In genomic region chr11:72216638-72217037, GRCh38 we compare ENCODE assay signal across 16 cellular contexts. TPM values are rescaled to one million over a fixed set of nuclear protein-coding genes. Genes with fewer than 3 reads are reported as not detected.
DNase-seq lines count a peak whose midpoint lies in the region; ATAC-seq and TF ChIP-seq lines count a peak whose summit lies in the region.
"Had no signal": no experiment of that assay in that cellular context is flagged by ENCODE, and none has a peak within 500 bp of the region (broad histone marks: within the 10 kb centered on the region; RNA-seq: fewer than 3 reads in every experiment).

Gene FOLR2, plus strand, starts transcription at chr11:72216794. Its CDS starts 1,791 bp downstream, at chr11:72218585.

- 75 to 77% (median 76%) methylated on average over 6 of the region's 6 CpGs for WGBS in adrenal gland, 4 donors

- H3K9me3 ChIP-seq in adrenal gland (replicated peaks in 1 of 3), result no peaks in the 10 kb centered on the region
- H3K9me3 ChIP-seq: SJCRH30 had no signal

- no peaks in the 10 kb centered on the region for H3K27me3 ChIP-seq in adrenal gland
- H3K27me3 ChIP-seq: SJCRH30 had no signal

- no peak within 1 kb of the TSS for H3K27ac Mint-ChIP-seq in type B pancreatic cell
- no peak within 1 kb of the TSS for H3K27ac Mint-ChIP-seq in activated CD4-positive, alpha-beta T cell treated with anti-CD3 and anti-CD28 coated beads for 36 hours
- H3K27ac Mint-ChIP-seq: activated naive CD8-positive, alpha-beta T cell had no signal

- no peaks in the 10 kb centered on the region for H3K4me1 ChIP-seq in adrenal gland (replicated peaks in 1 of 2)
- H3K4me1 ChIP-seq: SJCRH30 had no signal

- peak within 1 kb of the TSS in 1 of 4 donors; percentile 13 for H3K4me3 ChIP-seq in adrenal gland
- H3K4me3 ChIP-seq: SJCRH30 had no signal

- peaks cover 26% of the 10 kb centered on the region for H3K27me3 Mint-ChIP-seq in type B pancreatic cell
- H3K27me3 Mint-ChIP-seq in activated CD4-positive, alpha-beta T cell treated with anti-CD3 and anti-CD28 coated beads for 36 hours, result peaks cover 21% of the 10 kb centered on the region

- TF ChIP-seq CTCF in adrenal gland (IDR thresholded peaks at IDR 0.05) (no peak), omental fat pad (IDR thresholded peaks at IDR 0.05) (no peak), type B pancreatic cell (conservative IDR thresholded peaks at IDR 0.05) (no peak)

- H3K36me3 Mint-ChIP-seq in type B pancreatic cell, result no peaks in the 10 kb centered on the region
- H3K36me3 Mint-ChIP-seq in activated CD4-positive, alpha-beta T cell treated with anti-CD3 and anti-CD28 coated beads for 36 hours (ENCODE audit: low read depth), result no peaks in the 10 kb centered on the region
- H3K36me3 Mint-ChIP-seq: activated naive CD8-positive, alpha-beta T cell had no signal

- no peaks in the 10 kb centered on the region for H3K36me3 ChIP-seq in adrenal gland (replicated peaks in 1 of 2)
- H3K36me3 ChIP-seq: SJCRH30 had no signal

- intact Hi-C loops in adrenal gland (cut with DNase I), result no loop called here
- intact Hi-C loops in cardiac septum (cut with DNase I), result no loop called here
- intact Hi-C loops in activated CD4-positive, alpha-beta T cell treated with anti-CD3 and anti-CD28 coated beads for 36 hours (cut with DNase I, micrococcal nuclease), result no loop called here

- ATAC-seq in omental fat pad (ENCODE audit: low FRiP score), result no peak
- no peak for ATAC-seq in activated CD4-positive, alpha-beta T cell treated with anti-CD3 and anti-CD28 coated beads for 36 hours
- no peak for ATAC-seq in GM19035 (IDR thresholded peaks at IDR 0.05; ENCODE audit: unreplicated experiment)
- ATAC-seq in HG03439 (IDR thresholded peaks at IDR 0.05; ENCODE audit: unreplicated experiment), result no peak

- H3K4me3 Mint-ChIP-seq in type B pancreatic cell, result no peak within 1 kb of the TSS
- H3K4me3 Mint-ChIP-seq in activated CD4-positive, alpha-beta T cell treated with anti-CD3 and anti-CD28 coated beads for 36 hours, result no peak within 1 kb of the TSS
- H3K4me3 Mint-ChIP-seq: activated naive CD8-positive, alpha-beta T cell had no signal

- H3K27ac ChIP-seq in adrenal gland, result peak within 1 kb of the TSS in 3 of 5 donors; percentile 29 to 68 (median 35)
- H3K27ac ChIP-seq: SJCRH30 had no signal

- H3K4me1 Mint-ChIP-seq in type B pancreatic cell (ENCODE audit: unreplicated experiment), result peaks cover 5% of the 10 kb centered on the region
- H3K4me1 Mint-ChIP-seq in activated CD4-positive, alpha-beta T cell treated with anti-CD3 and anti-CD28 coated beads for 36 hours, result no peaks in the 10 kb centered on the region

- H3K9me3 Mint-ChIP-seq in type B pancreatic cell, result no peaks in the 10 kb centered on the region
- H3K9me3 Mint-ChIP-seq in activated CD4-positive, alpha-beta T cell treated with anti-CD3 and anti-CD28 coated beads for 36 hours (ENCODE audit: low read depth), result no peaks in the 10 kb centered on the region

- POLR2A ChIA-PET in activated CD4-positive, alpha-beta T cell treated with anti-CD3 and anti-CD28 coated beads for 36 hours (lab: Charles Lee), result no interaction called here

- no peak for TF ChIP-seq POLR2A in adrenal gland (IDR thresholded peaks at IDR 0.05)

- DNase-seq in adrenal gland, result peak in 1 of 7 donors; percentile 13
- no peak for DNase-seq in cardiac septum (ENCODE audit: low spot score)
- DNase-seq in omental fat pad (ENCODE audit: low spot score), result no peak
- peak; percentile 55 for DNase-seq in type B pancreatic cell (ENCODE audit: extremely low spot score, unreplicated experiment)
- DNase-seq in activated CD4-positive, alpha-beta T cell treated with anti-CD3 and anti-CD28 coated beads for 36 hours, result no peak
- DNase-seq: C1 segment of cervical spinal cord, caudate nucleus, DMS79 treated with DMSO at 0.1 percent for 48 hours, mesenchymal stem cell, NCI-H1694 treated with DMSO at 0.1 percent for 48 hours, NCI-H446, SJCRH30, small intestine had no signal

- CTCF ChIA-PET in activated CD4-positive, alpha-beta T cell treated with anti-CD3 and anti-CD28 coated beads for 36 hours (lab: Charles Lee), result interaction anchor here (0.6 to 1.1 kb wide), 2 partner anchors 73 to 238 kb away, joined by 3 read pairs; no protein-coding TSS in a partner anchor

RNA-seq across cellular contexts. Expression of gene FOLR2, which starts in this region (rescaled TPM):
- 100 to 1,000 TPM in 2 of 8 donors, 10 to 100 TPM in 6; 23.6 to 221 (median 78.9) TPM for total RNA-seq in adrenal gland
- polyA plus RNA-seq in adrenal gland, result 10 to 100 TPM; 14.6 to 35.2 (median 27.2) TPM
- total RNA-seq in cardiac septum, result 11.7 TPM
- total RNA-seq in omental fat pad, result 100 to 1,000 TPM in 2 of 4 donors, 10 to 100 TPM in 2; 52.5 to 128 (median 95.5) TPM
- total RNA-seq in type B pancreatic cell (ENCODE audit: low replicate concordance), result not detected in 2 replicates
- total RNA-seq in activated CD4-positive, alpha-beta T cell treated with anti-CD3 and anti-CD28 coated beads for 36 hours, result not detected
- total RNA-seq: SJCRH30 had no signal

Comparison
In these comparisons a context has a peak if more than half of its experiments do, and no peak if none do; other contexts are left out.
1. RNA of gene FOLR2 (total RNA-seq): 52.5 to 128 TPM in omental fat pad, 23.6 to 221 TPM in adrenal gland and 11.7 TPM in cardiac septum (single experiment); not detected in type B pancreatic cell and not detected in activated CD4-positive, alpha-beta T cell treated with anti-CD3 and anti-CD28 coated beads for 36 hours; every median in the first group is over 10 times any median in the second.
2. Peak in DNase-seq in type B pancreatic cell; RNA of the gene not detected or under 1 TPM.